Comparison of ENCODE assay signal across 11 cellular contexts in the genomic region with DNA sequence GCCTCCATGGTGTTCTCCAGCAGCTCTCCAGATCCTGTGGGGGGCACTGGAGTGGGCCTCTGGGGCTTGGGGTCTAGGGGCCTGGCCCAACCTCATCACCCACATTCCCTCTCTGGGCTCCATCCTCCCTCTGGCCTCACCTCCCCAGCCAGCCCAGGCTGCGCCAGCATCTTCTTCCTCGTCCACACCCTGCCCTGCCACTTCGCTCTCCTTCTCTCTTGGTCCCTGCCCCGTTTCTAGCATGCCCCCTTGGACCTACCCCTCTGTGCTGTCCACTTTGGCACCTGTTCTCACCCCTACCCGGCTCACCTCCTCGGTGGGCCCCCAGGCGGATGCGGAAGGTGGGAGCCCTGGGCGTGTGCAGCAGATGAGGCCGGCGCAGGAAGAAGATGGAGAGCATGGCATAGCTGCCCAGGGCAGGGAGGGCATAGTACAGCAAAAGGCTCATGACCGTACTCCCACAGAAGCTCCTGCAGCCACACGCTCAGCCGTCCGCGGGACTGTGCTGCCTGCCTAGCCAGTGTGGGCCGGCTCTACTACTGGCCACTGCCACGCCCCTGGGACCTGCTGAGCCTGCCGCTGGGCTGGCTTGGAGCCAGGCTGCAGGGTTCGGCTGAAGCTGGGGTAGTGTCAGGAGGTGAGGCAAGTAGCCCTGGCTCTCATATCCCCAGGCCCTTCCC. TPM values are rescaled to one million over a fixed set of nuclear protein-coding genes. Genes with fewer than 3 reads are reported as not detected.
DNase-seq lines count a peak whose midpoint lies in the region; TF ChIP-seq lines count a peak whose summit lies in the region.
"Had no signal": no experiment of that assay in that cellular context is flagged by ENCODE, and none has a peak within 500 bp of the region (broad histone marks: within the 10 kb centered on the region; RNA-seq: fewer than 3 reads in every experiment).

A gene with protein sequence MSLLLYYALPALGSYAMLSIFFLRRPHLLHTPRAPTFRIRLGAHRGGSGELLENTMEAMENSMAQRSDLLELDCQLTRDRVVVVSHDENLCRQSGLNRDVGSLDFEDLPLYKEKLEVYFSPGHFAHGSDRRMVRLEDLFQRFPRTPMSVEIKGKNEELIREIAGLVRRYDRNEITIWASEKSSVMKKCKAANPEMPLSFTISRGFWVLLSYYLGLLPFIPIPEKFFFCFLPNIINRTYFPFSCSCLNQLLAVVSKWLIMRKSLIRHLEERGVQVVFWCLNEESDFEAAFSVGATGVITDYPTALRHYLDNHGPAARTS (minus strand): TSS at position 507 of the 680 bp plus-strand sequence. CDS start 59 bp downstream, at position 448.

- H3K4me3 ChIP-seq in suprapubic skin, result no peak within 1 kb of the TSS
- H3K4me3 ChIP-seq in tibial artery, result no peak within 1 kb of the TSS

- H3K36me3 ChIP-seq in suprapubic skin (peaks cover 85% of the 10 kb centered on the region), tibial artery (peaks cover 60 to 96% (median 85%) of the 10 kb centered on the region in 3 donors)

- DNase-seq in activated CD4-positive, alpha-beta T cell treated with anti-CD3 and anti-CD28 coated beads, Interleukin-2, amount 10 ng/mL, durations not matched to agents 7 days and 5 days, result no peak
- no peak for DNase-seq in activated CD4-positive, alpha-beta T cell treated with anti-CD3 and anti-CD28 coated beads, Interleukin-2, amount 50 U/mL, for 4 hours
- DNase-seq in iPS-NIHi11 (ENCODE audit: low spot score), result peak; percentile 56
- no peak for DNase-seq in suprapubic skin (ENCODE audit: low spot score in 2 of 2)
- no peak for DNase-seq in tibial artery
- DNase-seq in NCI-H69 (lab: John Stamatoyannopoulos, UW), result no peak
- DNase-seq in pons (ENCODE audit: low spot score), result no peak
- DNase-seq: kidney glomerular epithelial cell, NCI-H2029 had no signal

- H3K27ac Mint-ChIP-seq in activated CD4-positive, alpha-beta T cell treated with anti-CD3 and anti-CD28 coated beads, Interleukin-2, amount 10 ng/mL, durations not matched to agents 7 days and 5 days, result peak within 1 kb of the TSS; percentile 36
- H3K27ac Mint-ChIP-seq: activated B cell treated with CpG ODN at 0.5 μM for 24 hours had no signal

- intact Hi-C loops in tibial artery (cut with DNase I; ENCODE audit: low total_unique reads), result no loop called here

- POLR2A ChIA-PET in activated CD4-positive, alpha-beta T cell treated with anti-CD3 and anti-CD28 coated beads, Interleukin-2, amount 10 ng/mL, durations not matched to agents 7 days and 5 days (lab: Charles Lee), result interaction anchor here (0.6 kb wide), 1 partner anchor 9 kb away, joined by 3 read pairs; no protein-coding TSS in a partner anchor

- no peaks in the 10 kb centered on the region for H3K9me3 ChIP-seq in suprapubic skin
- H3K9me3 ChIP-seq in tibial artery, result no peaks in the 10 kb centered on the region

- H3K4me3 Mint-ChIP-seq in activated CD4-positive, alpha-beta T cell treated with anti-CD3 and anti-CD28 coated beads, Interleukin-2, amount 10 ng/mL, durations not matched to agents 7 days and 5 days, result no peak within 1 kb of the TSS
- H3K4me3 Mint-ChIP-seq: activated B cell treated with CpG ODN at 0.5 μM for 24 hours had no signal

- no peaks in the 10 kb centered on the region for H3K27me3 ChIP-seq in suprapubic skin
- no peaks in the 10 kb centered on the region for H3K27me3 ChIP-seq in tibial artery

- H3K9me3 Mint-ChIP-seq in activated CD4-positive, alpha-beta T cell treated with anti-CD3 and anti-CD28 coated beads, Interleukin-2, amount 10 ng/mL, durations not matched to agents 7 days and 5 days, result no peaks in the 10 kb centered on the region
- H3K9me3 Mint-ChIP-seq: activated B cell treated with CpG ODN at 0.5 μM for 24 hours had no signal

- TF ChIP-seq CTCF in VCaP (conservative IDR thresholded peaks at IDR 0.05) (0 out of 2 replicates have a peak, but pooled peaks have one; percentile 4), suprapubic skin (IDR thresholded peaks at IDR 0.05) (no peak), tibial artery (IDR thresholded peaks at IDR 0.05) (no peak)

- no peak for TF ChIP-seq EP300 in suprapubic skin (IDR thresholded peaks at IDR 0.05)

- no peaks in the 10 kb centered on the region for H3K27me3 Mint-ChIP-seq in activated CD4-positive, alpha-beta T cell treated with anti-CD3 and anti-CD28 coated beads, Interleukin-2, amount 10 ng/mL, durations not matched to agents 7 days and 5 days
- H3K27me3 Mint-ChIP-seq: activated B cell treated with CpG ODN at 0.5 μM for 24 hours had no signal

- CTCF ChIA-PET in activated CD4-positive, alpha-beta T cell treated with anti-CD3 and anti-CD28 coated beads, Interleukin-2, amount 10 ng/mL, durations not matched to agents 7 days and 5 days (lab: Charles Lee), result interaction anchor here (0.8 to 4.8 kb wide), 11 partner anchors 10 to 73 kb away, joined by 3 to 32 read pairs (median 11); a partner anchor contains a TSS

- peaks cover 19% of the 10 kb centered on the region for H3K4me1 ChIP-seq in suprapubic skin
- peaks cover 0 to 7% (median 0%) of the 10 kb centered on the region in 4 donors for H3K4me1 ChIP-seq in tibial artery

- H3K4me1 Mint-ChIP-seq in activated CD4-positive, alpha-beta T cell treated with anti-CD3 and anti-CD28 coated beads, Interleukin-2, amount 10 ng/mL, durations not matched to agents 7 days and 5 days, result peaks cover 10% of the 10 kb centered on the region

- peaks cover 11% of the 10 kb centered on the region for H3K36me3 Mint-ChIP-seq in activated CD4-positive, alpha-beta T cell treated with anti-CD3 and anti-CD28 coated beads, Interleukin-2, amount 10 ng/mL, durations not matched to agents 7 days and 5 days (ENCODE audit: low read depth)

- TF ChIP-seq POLR2A in suprapubic skin (IDR thresholded peaks at IDR 0.05), result no peak

- H3K27ac ChIP-seq in VCaP, result no peak within 1 kb of the TSS
- H3K27ac ChIP-seq in suprapubic skin, result no peak within 1 kb of the TSS
- H3K27ac ChIP-seq in tibial artery, result no peak within 1 kb of the TSS

- WGBS in suprapubic skin, result 91% methylated on average over 13 of the region's 20 CpGs

RNA-seq across cellular contexts. Expression of the gene that starts here (rescaled TPM):
- 10 to 100 TPM; 11.8 to 13.2 TPM for total RNA-seq in activated CD4-positive, alpha-beta T cell treated with anti-CD3 and anti-CD28 coated beads, Interleukin-2, amount 10 ng/mL, durations not matched to agents 7 days and 5 days
- total RNA-seq in suprapubic skin, result 10 to 100 TPM in 3 of 4 donors, 1 to 10 TPM in 1; 8.7 to 40.0 (median 12.5) TPM
